Comparison of ENCODE assay signal across 10 cellular contexts in the genomic region with DNA sequence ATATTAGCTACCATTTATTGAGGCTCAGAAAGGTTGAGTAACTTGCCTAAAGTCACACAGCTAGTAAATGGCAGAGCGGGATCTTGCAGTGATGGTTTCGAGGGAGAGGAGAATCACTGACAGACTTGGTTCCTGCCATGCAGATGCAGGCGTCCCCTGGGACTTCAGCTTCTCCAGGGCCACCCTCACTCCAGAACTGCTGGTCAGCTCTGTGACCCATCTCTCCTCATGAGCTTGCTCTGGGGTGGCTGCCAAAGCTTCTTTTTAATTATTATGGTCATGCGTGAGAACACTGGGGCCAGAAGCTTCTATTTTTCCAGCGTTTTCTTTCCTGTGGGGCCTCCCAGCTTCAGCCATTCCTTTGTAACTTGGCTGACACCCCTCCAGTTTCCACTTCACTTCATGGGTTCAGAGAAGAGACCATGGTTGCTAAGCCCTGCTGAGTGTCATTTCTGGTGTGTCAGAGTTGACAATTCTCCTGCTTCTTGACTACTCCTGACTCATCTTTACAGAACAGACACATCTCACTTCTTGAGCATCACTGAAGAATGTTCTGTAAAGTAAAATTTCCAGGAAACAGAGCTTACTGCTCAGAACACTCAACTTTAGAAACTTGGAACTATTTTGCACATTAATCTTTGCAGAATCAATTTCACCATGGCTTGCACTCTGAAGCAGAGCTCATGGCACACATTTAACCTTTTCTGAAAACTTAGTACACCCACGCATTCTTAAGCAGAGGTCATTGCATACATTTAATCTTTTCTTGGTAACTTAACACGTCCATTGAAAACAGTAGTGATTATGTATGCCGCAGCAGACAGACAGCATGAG.
A peak's percentile ranks its signal among the peaks of the same experiment; 100 is the strongest.
DNase-seq lines count a peak whose midpoint lies in the region; ATAC-seq lines count a peak whose summit lies in the region.
"Had no signal": no experiment of that assay in that cellular context is flagged by ENCODE, and none has a peak within 500 bp of the region (broad histone marks: within the 10 kb centered on the region; RNA-seq: fewer than 3 reads in every experiment).

No MANE protein-coding gene starts in this region.

- peaks cover 0 to 2% (median 0%) of the 10 kb centered on the region in 7 donors for H3K9me3 Mint-ChIP-seq in CD4-positive, CD25-positive, alpha-beta regulatory T cell

- peaks cover 19% of the 10 kb centered on the region for H3K4me1 ChIP-seq in CD4-positive, CD25-positive, alpha-beta regulatory T cell (ENCODE audit: control insufficient read depth, insufficient read depth, low read length, poor library complexity, severe bottlenecking)

- peak overlapping the region in 2 of 4 donors; percentile 16 to 28 for H3K4me3 Mint-ChIP-seq in CD4-positive, CD25-positive, alpha-beta regulatory T cell
- peak overlapping the region; percentile 47 for H3K4me3 Mint-ChIP-seq in T-helper 17 cell
- H3K4me3 Mint-ChIP-seq: activated naive CD8-positive, alpha-beta T cell treated with anti-CD3 and anti-CD28 coated beads, Interleukin-2, amount 10 ng/mL, durations not matched to agents 7 days and 5 days had no signal

- peaks cover 12 to 31% (median 19%) of the 10 kb centered on the region in 4 donors for H3K4me1 Mint-ChIP-seq in CD4-positive, CD25-positive, alpha-beta regulatory T cell
- H3K4me1 Mint-ChIP-seq in T-helper 17 cell, result peaks cover 19% of the 10 kb centered on the region

- no peaks in the 10 kb centered on the region for H3K36me3 ChIP-seq in CD4-positive, CD25-positive, alpha-beta regulatory T cell (ENCODE audit: control insufficient read depth, insufficient read depth, low read length)

- H3K27me3 Mint-ChIP-seq in CD4-positive, CD25-positive, alpha-beta regulatory T cell, result no peaks in the 10 kb centered on the region
- no peaks in the 10 kb centered on the region for H3K27me3 Mint-ChIP-seq in T-helper 17 cell
- H3K27me3 Mint-ChIP-seq: activated naive CD8-positive, alpha-beta T cell treated with anti-CD3 and anti-CD28 coated beads, Interleukin-2, amount 10 ng/mL, durations not matched to agents 7 days and 5 days had no signal

- intact Hi-C loops in posterior vena cava (cut with DNase I), result loop anchor here in 1 of 2 donors (5.0 kb wide), 1 partner anchor 40 kb away; no protein-coding TSS in a partner anchor

- H3K27ac ChIP-seq in CD4-positive, CD25-positive, alpha-beta regulatory T cell (ENCODE audit: insufficient read depth, low read length, poor library complexity, severe bottlenecking), result no peak overlapping the region

- no peak overlapping the region for H3K4me3 ChIP-seq in CD4-positive, CD25-positive, alpha-beta regulatory T cell (ENCODE audit: low read depth, low read length)

- DNase-seq in CD4-positive, CD25-positive, alpha-beta regulatory T cell, result peak in 1 of 3 donors; percentile 87
- DNase-seq in T-helper 17 cell, result no peak
- peak; percentile 86 for DNase-seq in fibroblast of gingiva (ENCODE audit: low read depth)
- peak; percentile 89 for DNase-seq in posterior vena cava (ENCODE audit: low spot score)
- no peak for DNase-seq in NCI-H1417 (lab: John Stamatoyannopoulos, UW)
- DNase-seq in ACHN, result no peak
- DNase-seq in SK-N-DZ (ENCODE audit: low spot score), result no peak
- DNase-seq in AG08396 (ENCODE audit: low spot score), result no peak
- DNase-seq: activated naive CD8-positive, alpha-beta T cell treated with anti-CD3 and anti-CD28 coated beads, Interleukin-2, amount 10 ng/mL, durations not matched to agents 7 days and 5 days had no signal

- ATAC-seq in CD4-positive, CD25-positive, alpha-beta regulatory T cell (ENCODE audit: low read depth in 2 of 2), result peak; percentile 75 to 79
- ATAC-seq in T-helper 17 cell, result no peak
- ATAC-seq: Panc1 had no signal

- H3K9me3 ChIP-seq in CD4-positive, CD25-positive, alpha-beta regulatory T cell (ENCODE audit: control insufficient read depth in 2 of 2, low read length in 2 of 2), result no peaks in the 10 kb centered on the region
- no peaks in the 10 kb centered on the region for H3K9me3 ChIP-seq in T-helper 17 cell (ENCODE audit: control insufficient read depth, low read length, poor library complexity, severe bottlenecking)

- peak overlapping the region; percentile 10 to 78 (median 47) for H3K27ac Mint-ChIP-seq in CD4-positive, CD25-positive, alpha-beta regulatory T cell
- H3K27ac Mint-ChIP-seq in T-helper 17 cell, result peak overlapping the region; percentile 49
- H3K27ac Mint-ChIP-seq: activated naive CD8-positive, alpha-beta T cell treated with anti-CD3 and anti-CD28 coated beads, Interleukin-2, amount 10 ng/mL, durations not matched to agents 7 days and 5 days had no signal

- no peaks in the 10 kb centered on the region for H3K27me3 ChIP-seq in CD4-positive, CD25-positive, alpha-beta regulatory T cell (ENCODE audit: control insufficient read depth, insufficient read depth, low read length)

- no peaks in the 10 kb centered on the region for H3K36me3 Mint-ChIP-seq in CD4-positive, CD25-positive, alpha-beta regulatory T cell
- H3K36me3 Mint-ChIP-seq in T-helper 17 cell (ENCODE audit: low read depth), result peaks cover 2% of the 10 kb centered on the region
- H3K36me3 Mint-ChIP-seq: activated naive CD8-positive, alpha-beta T cell treated with anti-CD3 and anti-CD28 coated beads, Interleukin-2, amount 10 ng/mL, durations not matched to agents 7 days and 5 days had no signal

- in situ Hi-C loops in ACHN (cut with HindIII; ENCODE audit: low pct_ligation_motif_present, low pct_unique_long_range_greater_than_20kb, low sequenced_read_pairs), result no loop called here

Comparison
In these comparisons a context has a peak if more than half of its experiments do, and no peak if none do; other contexts are left out.
1. DNase-seq: peak in fibroblast of gingiva (single experiment) and posterior vena cava (single experiment); none in T-helper 17 cell (0 of 3), NCI-H1417 (0 of 3), ACHN (single experiment), SK-N-DZ (single experiment) and AG08396 (single experiment).